ENCODE assay signal across 21 cellular contexts in genomic region chr17:36503456-36504155, GRCh38. TPM values are rescaled to one million over a fixed set of nuclear protein-coding genes. Genes with fewer than 3 reads are reported as not detected.
DNase-seq lines count a peak whose midpoint lies in the region; ATAC-seq, FAIRE-seq and TF ChIP-seq lines count a peak whose summit lies in the region.
"Had no signal": no experiment of that assay in that cellular context is flagged by ENCODE, and none has a peak within 500 bp of the region (broad histone marks: within the 10 kb centered on the region; RNA-seq: fewer than 3 reads in every experiment).

No MANE protein-coding gene starts in this region.

- ATAC-seq in heart left ventricle, result peak; percentile 62 to 87 (median 85)
- no peak for ATAC-seq in right cardiac atrium
- ATAC-seq: naive thymus-derived CD8-positive, alpha-beta T cell; stimulated activated memory B cell treated with anti-CD40 and anti-IgM and Interleukin-4, amounts not matched to agents 10 μg/mL and 1 μg/mL and 100 μg/mL, for 72 hours had no signal

- H3K27me3 ChIP-seq in heart left ventricle (no peaks in the 10 kb centered on the region), right cardiac atrium (ENCODE audit: control insufficient read depth, insufficient read depth) (no peaks in the 10 kb centered on the region), vagina (no peaks in the 10 kb centered on the region)
- H3K27me3 ChIP-seq: dorsolateral prefrontal cortex, thyroid gland had no signal

- H3K9ac ChIP-seq in kidney (ENCODE audit: low read length in 2 of 2), result no peak overlapping the region

- peaks cover 20% of the 10 kb centered on the region for H3K36me3 Mint-ChIP-seq in activated naive CD8-positive, alpha-beta T cell treated with anti-CD3 and anti-CD28 coated beads for 36 hours

- DNase-seq in heart left ventricle (peak in 3 of 5 donors; percentile 33 to 52 (median 46)), right cardiac atrium (no peak), kidney (peak; percentile 41), NCI-H146 (lab: John Stamatoyannopoulos, UW) (no peak), vagina (ENCODE audit: extremely low spot score in 2 of 2) (no peak), HTR-8/SVneo (ENCODE audit: insufficient read length, low spot score) (no peak)
- DNase-seq in activated naive CD8-positive, alpha-beta T cell treated with anti-CD3 and anti-CD28 coated beads for 36 hours, result no peak
- DNase-seq: activated CD4-positive, alpha-beta memory T cell treated with anti-CD3 and anti-CD28 coated beads, Interleukin-2, amount 10 ng/mL, durations not matched to agents 7 days and 5 days; KG1; mesenchymal stem cell; NCI-H187 treated with DMSO at 0.1 percent for 48 hours; NCI-H2227 treated with DMSO at 0.1 percent for 48 hours; posterior cingulate gyrus; SW 1271; thyroid gland had no signal

- no peak for FAIRE-seq in kidney (lab: Jason Lieb, UNC)
- no peak for FAIRE-seq in HTR-8/SVneo (lab: Jason Lieb, UNC)
- FAIRE-seq: bronchial epithelial cell, frontal cortex, H54 had no signal

- no peak for TF ChIP-seq POLR2A in heart left ventricle (IDR thresholded peaks at IDR 0.05)
- TF ChIP-seq POLR2A in vagina (IDR thresholded peaks at IDR 0.05), result no peak

- peak overlapping the region; percentile 66 for H3K27ac Mint-ChIP-seq in activated naive CD8-positive, alpha-beta T cell treated with anti-CD3 and anti-CD28 coated beads for 36 hours
- H3K27ac Mint-ChIP-seq: activated CD4-positive, alpha-beta memory T cell treated with anti-CD3 and anti-CD28 coated beads, Interleukin-2, amount 10 ng/mL, durations not matched to agents 7 days and 5 days; stimulated activated memory B cell treated with anti-CD40 and anti-IgM and Interleukin-4, amounts not matched to agents 10 μg/mL and 1 μg/mL and 100 μg/mL, for 72 hours had no signal

- H3K9me3 ChIP-seq in heart left ventricle (no peaks in the 10 kb centered on the region), right cardiac atrium (ENCODE audit: control insufficient read depth, low read length) (no peaks in the 10 kb centered on the region), kidney (ENCODE audit: control insufficient read depth in 1 of 2, low read length in 2 of 2) (no peaks in the 10 kb centered on the region), vagina (no peaks in the 10 kb centered on the region)
- H3K9me3 ChIP-seq: thyroid gland had no signal

- no peak overlapping the region for H3K4me3 ChIP-seq in heart left ventricle
- no peak overlapping the region for H3K4me3 ChIP-seq in right cardiac atrium (ENCODE audit: low read length)
- no peak overlapping the region for H3K4me3 ChIP-seq in kidney (ENCODE audit: low read length in 2 of 2)
- H3K4me3 ChIP-seq in vagina, result no peak overlapping the region
- H3K4me3 ChIP-seq: dorsolateral prefrontal cortex, thyroid gland had no signal

- H3K9me3 Mint-ChIP-seq in activated naive CD8-positive, alpha-beta T cell treated with anti-CD3 and anti-CD28 coated beads for 36 hours, result no peaks in the 10 kb centered on the region
- H3K9me3 Mint-ChIP-seq: activated CD4-positive, alpha-beta memory T cell treated with anti-CD3 and anti-CD28 coated beads, Interleukin-2, amount 10 ng/mL, durations not matched to agents 7 days and 5 days; naive thymus-derived CD8-positive, alpha-beta T cell; stimulated activated memory B cell treated with anti-CD40 and anti-IgM and Interleukin-4, amounts not matched to agents 10 μg/mL and 1 μg/mL and 100 μg/mL, for 72 hours had no signal

- H3K27ac ChIP-seq in heart left ventricle (no peak overlapping the region), right cardiac atrium (ENCODE audit: low read length) (no peak overlapping the region), kidney (ENCODE audit: low read depth in 2 of 2, low read length in 2 of 2) (no peak overlapping the region), vagina (no peak overlapping the region)
- H3K27ac ChIP-seq: dorsolateral prefrontal cortex, thyroid gland had no signal

- 56 to 69% (median 61%) methylated on average over 6 to 7 of the region's 7 CpGs for WGBS in heart left ventricle, 4 donors
- 72% methylated on average over 7 of the region's 7 CpGs for WGBS in right cardiac atrium

- intact Hi-C loops in heart left ventricle (cut with DNase I) (no loop called here), right cardiac atrium (cut with DNase I) (no loop called here), kidney (cut with DNase I) (no loop called here), vagina (cut with DNase I) (no loop called here)

- H3K4me3 Mint-ChIP-seq in activated naive CD8-positive, alpha-beta T cell treated with anti-CD3 and anti-CD28 coated beads for 36 hours, result no peak overlapping the region
- H3K4me3 Mint-ChIP-seq: activated CD4-positive, alpha-beta memory T cell treated with anti-CD3 and anti-CD28 coated beads, Interleukin-2, amount 10 ng/mL, durations not matched to agents 7 days and 5 days; stimulated activated memory B cell treated with anti-CD40 and anti-IgM and Interleukin-4, amounts not matched to agents 10 μg/mL and 1 μg/mL and 100 μg/mL, for 72 hours had no signal

- H3K4me1 ChIP-seq in heart left ventricle, result peaks cover 0 to 20% (median 2%) of the 10 kb centered on the region in 12 donors
- no peaks in the 10 kb centered on the region for H3K4me1 ChIP-seq in right cardiac atrium (ENCODE audit: control insufficient read depth, insufficient read depth, low read length)
- no peaks in the 10 kb centered on the region for H3K4me1 ChIP-seq in kidney (ENCODE audit: control insufficient read depth in 1 of 2, insufficient read depth in 1 of 2, low read depth in 1 of 2, low read length in 2 of 2)
- H3K4me1 ChIP-seq in vagina, result no peaks in the 10 kb centered on the region
- H3K4me1 ChIP-seq: thyroid gland had no signal

- TF ChIP-seq CTCF in heart left ventricle (IDR thresholded peaks at IDR 0.05) (no peak), kidney (IDR thresholded peaks at IDR 0.05; ENCODE audit: borderline replicate concordance, extremely low read depth, insufficient read depth) (no peak), vagina (IDR thresholded peaks at IDR 0.05) (no peak)

- H3K27me3 Mint-ChIP-seq in activated naive CD8-positive, alpha-beta T cell treated with anti-CD3 and anti-CD28 coated beads for 36 hours, result no peaks in the 10 kb centered on the region
- H3K27me3 Mint-ChIP-seq: activated CD4-positive, alpha-beta memory T cell treated with anti-CD3 and anti-CD28 coated beads, Interleukin-2, amount 10 ng/mL, durations not matched to agents 7 days and 5 days; naive thymus-derived CD8-positive, alpha-beta T cell; stimulated activated memory B cell treated with anti-CD40 and anti-IgM and Interleukin-4, amounts not matched to agents 10 μg/mL and 1 μg/mL and 100 μg/mL, for 72 hours had no signal

- peaks cover 6% of the 10 kb centered on the region for H3K4me1 Mint-ChIP-seq in activated naive CD8-positive, alpha-beta T cell treated with anti-CD3 and anti-CD28 coated beads for 36 hours
- H3K4me1 Mint-ChIP-seq: activated CD4-positive, alpha-beta memory T cell treated with anti-CD3 and anti-CD28 coated beads, Interleukin-2, amount 10 ng/mL, durations not matched to agents 7 days and 5 days; stimulated activated memory B cell treated with anti-CD40 and anti-IgM and Interleukin-4, amounts not matched to agents 10 μg/mL and 1 μg/mL and 100 μg/mL, for 72 hours had no signal

- H3K36me3 ChIP-seq in heart left ventricle (peaks cover 0 to 94% (median 54%) of the 10 kb centered on the region in 9 donors), kidney (ENCODE audit: control insufficient read depth in 1 of 2, insufficient read depth in 2 of 2, low read length in 2 of 2) (peaks cover 24 to 27% of the 10 kb centered on the region in 2 donors), vagina (peaks cover 0 to 47% of the 10 kb centered on the region in 2 donors)

RNA-seq across cellular contexts. Expression of gene ZNHIT3, which starts 17.1 kb away (rescaled TPM):
- total RNA-seq in heart left ventricle (10 to 100 TPM; 14.8 to 28.5 (median 23.1) TPM), right cardiac atrium (10 to 100 TPM; 17.7 to 24.0 (median 23.6) TPM), kidney (25.4 TPM), vagina (13.5 TPM)
- polyA plus RNA-seq in heart left ventricle (10 to 100 TPM; 22.7 to 41.2 TPM), right cardiac atrium (32.3 TPM), kidney (ENCODE audit: insufficient read depth, low read depth, low replicate concordance) (60.9 TPM)
- 10 to 100 TPM; 52.4 to 59.7 TPM for total RNA-seq in activated naive CD8-positive, alpha-beta T cell treated with anti-CD3 and anti-CD28 coated beads for 36 hours

RNA-seq across cellular contexts. Expression of gene MYO19, which starts 31.1 kb away (rescaled TPM):
- 10 to 100 TPM in 6 of 9 donors, 1 to 10 TPM in 3; 5.8 to 32.7 (median 11.6) TPM for total RNA-seq in heart left ventricle
- polyA plus RNA-seq in heart left ventricle, result 10 to 100 TPM; 14.0 to 21.1 TPM
- total RNA-seq in right cardiac atrium, result 10 to 100 TPM; 15.3 to 21.4 (median 18.4) TPM
- polyA plus RNA-seq in right cardiac atrium, result 10.7 TPM
- total RNA-seq in activated naive CD8-positive, alpha-beta T cell treated with anti-CD3 and anti-CD28 coated beads for 36 hours, result 100 to 1,000 TPM; 123 to 134 TPM
- 74.7 TPM for total RNA-seq in kidney
- polyA plus RNA-seq in kidney (ENCODE audit: insufficient read depth, low read depth, low replicate concordance), result 28.9 TPM
- 112 TPM for total RNA-seq in vagina

RNA-seq across cellular contexts. Expression of gene PIGW, which starts 31.2 kb away (rescaled TPM):
- total RNA-seq in heart left ventricle (1 to 10 TPM; 2.1 to 7.9 (median 5.7) TPM), right cardiac atrium (1 to 10 TPM; 3.7 to 8.4 (median 4.4) TPM), kidney (11.1 TPM), vagina (3.2 TPM)
- polyA plus RNA-seq in heart left ventricle (1 to 10 TPM; 2.7 to 8.9 TPM), right cardiac atrium (3.5 TPM), kidney (ENCODE audit: insufficient read depth, low read depth, low replicate concordance) (4.7 TPM)
- 10 to 100 TPM; 32.5 to 34.6 TPM for total RNA-seq in activated naive CD8-positive, alpha-beta T cell treated with anti-CD3 and anti-CD28 coated beads for 36 hours

RNA-seq across cellular contexts. Expression of gene GGNBP2, which starts 41.1 kb away (rescaled TPM):
- 10 to 100 TPM; 27.4 to 62.9 (median 40.8) TPM for total RNA-seq in heart left ventricle
- 10 to 100 TPM; 32.0 to 34.3 TPM for polyA plus RNA-seq in heart left ventricle
- total RNA-seq in right cardiac atrium, result 10 to 100 TPM; 44.3 to 51.6 (median 46.6) TPM
- 36.2 TPM for polyA plus RNA-seq in right cardiac atrium
- 10 to 100 TPM; 72.8 to 74.6 TPM for total RNA-seq in activated naive CD8-positive, alpha-beta T cell treated with anti-CD3 and anti-CD28 coated beads for 36 hours
- 86.8 TPM for total RNA-seq in kidney
- polyA plus RNA-seq in kidney (ENCODE audit: insufficient read depth, low read depth, low replicate concordance), result 43.0 TPM
- 47.9 TPM for total RNA-seq in vagina

Comparison
In these comparisons a context has a peak if more than half of its experiments do, and no peak if none do; other contexts are left out.
1. ATAC-seq: peak in heart left ventricle (4 of 4); none in right cardiac atrium (0 of 2).
2. DNase-seq: peak in heart left ventricle (3 of 5) and kidney (single experiment); none in right cardiac atrium (0 of 3), activated naive CD8-positive, alpha-beta T cell treated with anti-CD3 and anti-CD28 coated beads for 36 hours (single experiment), NCI-H146 (single experiment), vagina (0 of 2) and HTR-8/SVneo (single experiment).